In genomic region chr18:48543228-48543627, GRCh38 we compare ENCODE assay signal across 11 cellular contexts. TPM values are rescaled to one million over a fixed set of nuclear protein-coding genes. Genes with fewer than 3 reads are reported as not detected.
DNase-seq lines count a peak whose midpoint lies in the region; ATAC-seq and TF ChIP-seq lines count a peak whose summit lies in the region.
"Had no signal": no experiment of that assay in that cellular context is flagged by ENCODE, and none has a peak within 500 bp of the region (broad histone marks: within the 10 kb centered on the region; RNA-seq: fewer than 3 reads in every experiment).

No MANE protein-coding gene starts in this region.

- H2BK120ac ChIP-seq in mesenchymal stem cell (ENCODE audit: low read depth, low read length) = no peak overlapping the region

- H3K36me3 Mint-ChIP-seq in activated naive CD4-positive, alpha-beta T cell treated with anti-CD3 and anti-CD28 coated beads for 36 hours (ENCODE audit: low read depth) = no peaks in the 10 kb centered on the region

- H4K91ac ChIP-seq in mesenchymal stem cell (ENCODE audit: low read length) = peak overlapping the region; percentile 35

- no peak overlapping the region for H2BK12ac ChIP-seq in mesenchymal stem cell (ENCODE audit: low read length in 2 of 2)

- H3K4ac ChIP-seq in mesenchymal stem cell (ENCODE audit: low read depth in 1 of 2, low read length in 2 of 2) = no peak overlapping the region

- no peak overlapping the region for H3K14ac ChIP-seq in mesenchymal stem cell (ENCODE audit: low read length in 2 of 2)

- H3K79me1 ChIP-seq in mesenchymal stem cell (replicated peaks; ENCODE audit: low read length, poor library complexity, severe bottlenecking) = peaks cover 18% of the 10 kb centered on the region

- no peak overlapping the region for H2BK5ac ChIP-seq in mesenchymal stem cell (ENCODE audit: low read depth, low read length, poor library complexity, severe bottlenecking)

- H3K4me1 ChIP-seq in HUES64 (ENCODE audit: insufficient read depth, low read length) (peaks cover 62% of the 10 kb centered on the region), mesenchymal stem cell (ENCODE audit: control insufficient read depth, insufficient read depth, low read depth, low read length) (peaks cover 47% of the 10 kb centered on the region), ascending aorta (peaks cover 18 to 43% of the 10 kb centered on the region in 2 donors), tibial nerve (peaks cover 0 to 49% (median 6%) of the 10 kb centered on the region in 4 donors)

- ATAC-seq in GM19463 (IDR thresholded peaks at IDR 0.05; ENCODE audit: unreplicated experiment) = no peak
- no peak for ATAC-seq in GM18517 (IDR thresholded peaks at IDR 0.05; ENCODE audit: unreplicated experiment)

- no peak overlapping the region for H4K8ac ChIP-seq in mesenchymal stem cell (ENCODE audit: low read length)

- peaks cover 26% of the 10 kb centered on the region for H3K27me3 Mint-ChIP-seq in activated naive CD4-positive, alpha-beta T cell treated with anti-CD3 and anti-CD28 coated beads for 36 hours (ENCODE audit: low read depth)

- H2BK15ac ChIP-seq in mesenchymal stem cell (ENCODE audit: low read depth, poor library complexity, severe bottlenecking) = no peak overlapping the region

- H3K4me3 ChIP-seq in HUES64 (ENCODE audit: low read length) (0 out of 2 replicates have a peak overlapping the region, but pooled peaks have one; percentile 10), mesenchymal stem cell (ENCODE audit: insufficient read depth in 1 of 2, low read depth in 1 of 2, low read length in 2 of 2) (no peak overlapping the region), ascending aorta (no peak overlapping the region), tibial nerve (no peak overlapping the region)
- H3K4me3 ChIP-seq: uterus had no signal

- no peak for TF ChIP-seq POLR2A in tibial nerve (IDR thresholded peaks at IDR 0.05)

- H3K9ac ChIP-seq in HUES64 (ENCODE audit: low read depth, low read length) = peak overlapping the region; percentile 2; the same call in 1 of the 2 replicates
- H3K9ac ChIP-seq in mesenchymal stem cell (ENCODE audit: low read length) = no peak overlapping the region

- H2AFZ ChIP-seq in mesenchymal stem cell (ENCODE audit: low read depth, low read length) = no peak overlapping the region

- peak; percentile 17 for DNase-seq in COR-L47 (lab: John Stamatoyannopoulos, UW)
- DNase-seq in activated naive CD4-positive, alpha-beta T cell treated with anti-CD3 and anti-CD28 coated beads for 36 hours = peak; percentile 45
- DNase-seq in mesenchymal stem cell = no peak
- DNase-seq in ascending aorta (ENCODE audit: low spot score in 2 of 2) = no peak
- DNase-seq in tibial nerve (ENCODE audit: low spot score in 2 of 2) = no peak
- DNase-seq: KG1, NCI-H774, uterus had no signal

- H3K27ac Mint-ChIP-seq in activated naive CD4-positive, alpha-beta T cell treated with anti-CD3 and anti-CD28 coated beads for 36 hours = no peak overlapping the region

- peak overlapping the region in 1 of 2 experiments; percentile 41 for H3K18ac ChIP-seq in mesenchymal stem cell (ENCODE audit: low read depth in 1 of 2, low read length in 2 of 2)

- H3K4me2 ChIP-seq in mesenchymal stem cell (ENCODE audit: low read length, poor library complexity, severe bottlenecking) = no peak overlapping the region

- CTCF ChIA-PET in activated naive CD4-positive, alpha-beta T cell treated with anti-CD3 and anti-CD28 coated beads for 36 hours (lab: Charles Lee) = no interaction called here

- H3K9me3 Mint-ChIP-seq in activated naive CD4-positive, alpha-beta T cell treated with anti-CD3 and anti-CD28 coated beads for 36 hours = no peaks in the 10 kb centered on the region

- intact Hi-C loops in activated naive CD4-positive, alpha-beta T cell treated with anti-CD3 and anti-CD28 coated beads for 36 hours (cut with micrococcal nuclease) = no loop called here
- intact Hi-C loops in ascending aorta (cut with DNase I) = no loop called here

- peaks cover 7% of the 10 kb centered on the region for H3K4me1 Mint-ChIP-seq in activated naive CD4-positive, alpha-beta T cell treated with anti-CD3 and anti-CD28 coated beads for 36 hours (ENCODE audit: low read depth)

- 14% methylated on average over 8 of the region's 8 CpGs for WGBS in HUES64
- 55% methylated on average over 8 of the region's 8 CpGs for WGBS in mesenchymal stem cell
- 84 to 87% methylated on average over 8 of the region's 8 CpGs for WGBS in tibial nerve, 2 donors

- TF ChIP-seq EP300 in tibial nerve (IDR thresholded peaks at IDR 0.05) = no peak

- no peak overlapping the region for H2AK5ac ChIP-seq in mesenchymal stem cell (ENCODE audit: low read length, severe bottlenecking)

- peak overlapping the region; percentile 66 for H3K27ac ChIP-seq in HUES64 (ENCODE audit: low read depth, low read length)
- H3K27ac ChIP-seq in mesenchymal stem cell (ENCODE audit: low read length, poor library complexity, severe bottlenecking) = peak overlapping the region; percentile 18
- no peak overlapping the region for H3K27ac ChIP-seq in ascending aorta
- no peak overlapping the region for H3K27ac ChIP-seq in tibial nerve
- H3K27ac ChIP-seq: uterus had no signal

- no peak overlapping the region for H3K23ac ChIP-seq in mesenchymal stem cell (ENCODE audit: low read length in 2 of 2)

- H3K4me3 Mint-ChIP-seq in activated naive CD4-positive, alpha-beta T cell treated with anti-CD3 and anti-CD28 coated beads for 36 hours = no peak overlapping the region

- TF ChIP-seq CTCF in ascending aorta (IDR thresholded peaks at IDR 0.05) (no peak), tibial nerve (IDR thresholded peaks at IDR 0.05) (no peak)

- H3K27me3 ChIP-seq in HUES64 (ENCODE audit: insufficient read depth, low read length) = peaks cover 31% of the 10 kb centered on the region
- H3K27me3 ChIP-seq in mesenchymal stem cell (ENCODE audit: control insufficient read depth in 1 of 2, insufficient read depth in 1 of 2, low read length in 2 of 2) = no peaks in the 10 kb centered on the region
- no peaks in the 10 kb centered on the region for H3K27me3 ChIP-seq in ascending aorta
- H3K27me3 ChIP-seq in tibial nerve = no peaks in the 10 kb centered on the region
- H3K27me3 ChIP-seq: uterus had no signal

- H3K9me3 ChIP-seq in HUES64 (ENCODE audit: insufficient read depth, low read depth, low read length) (no peaks in the 10 kb centered on the region), mesenchymal stem cell (ENCODE audit: control insufficient read depth, low read length) (no peaks in the 10 kb centered on the region), ascending aorta (no peaks in the 10 kb centered on the region), tibial nerve (no peaks in the 10 kb centered on the region)
- H3K9me3 ChIP-seq: uterus had no signal

- H3K36me3 ChIP-seq in HUES64 (ENCODE audit: insufficient read depth, low read length) = no peaks in the 10 kb centered on the region
- H3K36me3 ChIP-seq in mesenchymal stem cell (ENCODE audit: control insufficient read depth in 1 of 2, insufficient read depth in 2 of 2, low read depth in 1 of 2, low read length in 2 of 2) = no peaks in the 10 kb centered on the region
- no peaks in the 10 kb centered on the region for H3K36me3 ChIP-seq in ascending aorta
- H3K36me3 ChIP-seq in tibial nerve = no peaks in the 10 kb centered on the region
- H3K36me3 ChIP-seq: uterus had no signal

RNA-seq across cellular contexts. Expression of gene CTIF, which starts 4.4 kb away (rescaled TPM):
- polyA plus RNA-seq in HUES64 (2013, experiment 1 of 2) = 10.9 TPM
- polyA plus RNA-seq in HUES64 (2013, experiment 2 of 2) = 10.5 TPM
- 1 to 10 TPM; 3.6 to 4.1 TPM for total RNA-seq in activated naive CD4-positive, alpha-beta T cell treated with anti-CD3 and anti-CD28 coated beads for 36 hours
- polyA plus RNA-seq in mesenchymal stem cell (2013, experiment 1 of 2) = 39.3 TPM
- polyA plus RNA-seq in mesenchymal stem cell (2013, experiment 2 of 2) = 37.2 TPM
- 55.3 TPM for total RNA-seq in ascending aorta
- total RNA-seq in tibial nerve = 100 to 1,000 TPM in 1 of 4 donors, 10 to 100 TPM in 3; 72.2 to 137 (median 86.5) TPM

Comparison
In these comparisons a context has a peak if more than half of its experiments do, and no peak if none do; other contexts are left out.
1. DNase-seq: peak in COR-L47 (single experiment) and activated naive CD4-positive, alpha-beta T cell treated with anti-CD3 and anti-CD28 coated beads for 36 hours (single experiment); none in mesenchymal stem cell (single experiment), ascending aorta (0 of 2) and tibial nerve (0 of 2).
2. H3K27ac ChIP-seq: peak in HUES64 (single experiment) and mesenchymal stem cell (single experiment); none in ascending aorta (0 of 2) and tibial nerve (0 of 4).
3. RNA of gene CTIF, which starts 4.4 kb away (total RNA-seq): 72.2 to 137 TPM in tibial nerve and 55.3 TPM in ascending aorta (single experiment); 3.6 to 4.1 TPM in activated naive CD4-positive, alpha-beta T cell treated with anti-CD3 and anti-CD28 coated beads for 36 hours; every median in the first group is over 10 times any median in the second.